In the genomic region with DNA sequence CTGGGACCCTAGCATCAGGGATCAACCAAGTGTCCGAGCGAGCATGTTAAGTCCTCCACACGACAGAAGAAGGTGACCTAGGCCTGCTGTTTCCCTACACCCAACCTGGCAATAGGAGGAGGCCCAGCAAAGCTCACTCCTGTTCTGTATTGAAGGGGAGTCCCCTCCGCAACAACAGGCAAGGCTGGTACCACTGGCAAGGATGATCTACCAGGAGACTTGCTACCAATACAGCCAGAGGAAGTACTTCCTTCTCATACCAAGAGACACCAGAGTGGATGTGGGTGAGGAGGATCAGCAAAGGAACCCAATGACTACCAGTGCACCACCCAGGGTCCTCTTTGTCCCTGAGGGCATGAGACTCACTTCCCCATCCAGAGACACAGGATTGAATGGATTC, we compare ENCODE assay signal across 22 cellular contexts. TPM values are rescaled to one million over a fixed set of nuclear protein-coding genes. Genes with fewer than 3 reads are reported as not detected.
DNase-seq lines count a peak whose midpoint lies in the region; ATAC-seq, FAIRE-seq and TF ChIP-seq lines count a peak whose summit lies in the region.
"Had no signal": no experiment of that assay in that cellular context is flagged by ENCODE, and none has a peak within 500 bp of the region (broad histone marks: within the 10 kb centered on the region; RNA-seq: fewer than 3 reads in every experiment).

No MANE protein-coding gene starts in this region.

- TF ChIP-seq POLR2A in GM12892 (IDR thresholded peaks at IDR 0.05; ENCODE audit: low read depth, low read length), result no peak

- peaks cover 4% of the 10 kb centered on the region for H3K36me3 Mint-ChIP-seq in effector memory CD8-positive, alpha-beta T cell (ENCODE audit: insufficient read depth)
- peaks cover 23% of the 10 kb centered on the region for H3K36me3 Mint-ChIP-seq in natural killer cell treated with Interleukin-12 subunit alpha and Interleukin-12 subunit beta and Interleukin-15 and Interleukin-18, amount 100 ng/mL, for 72 hours
- H3K36me3 Mint-ChIP-seq: CD4-positive, alpha-beta memory T cell had no signal

- no peak overlapping the region for H3K27ac Mint-ChIP-seq in effector memory CD8-positive, alpha-beta T cell
- H3K27ac Mint-ChIP-seq in natural killer cell treated with Interleukin-12 subunit alpha and Interleukin-12 subunit beta and Interleukin-15 and Interleukin-18, amount 100 ng/mL, for 72 hours, result peak overlapping the region; percentile 86 to 87

- H3K27me3 Mint-ChIP-seq in effector memory CD8-positive, alpha-beta T cell, result no peaks in the 10 kb centered on the region
- H3K27me3 Mint-ChIP-seq in natural killer cell treated with Interleukin-12 subunit alpha and Interleukin-12 subunit beta and Interleukin-15 and Interleukin-18, amount 100 ng/mL, for 72 hours, result no peaks in the 10 kb centered on the region

- DNase-seq in NK-92 treated with Interleukin-12 subunit alpha and Interleukin-12 subunit beta, amount 100 ng/mL, for 24 hours (lab: John Stamatoyannopoulos, UW), result peak; percentile 14
- DNase-seq in NK-92 (lab: John Stamatoyannopoulos, UW; ENCODE audit: unreplicated experiment), result no peak
- no peak for DNase-seq in GM12892 (ENCODE audit: insufficient read length)
- DNase-seq in effector memory CD8-positive, alpha-beta T cell, result no peak
- no peak for DNase-seq in natural killer cell treated with Interleukin-12 subunit alpha and Interleukin-12 subunit beta and Interleukin-15 and Interleukin-18, amount 100 ng/mL, for 72 hours (ENCODE audit: low spot score)
- no peak for DNase-seq in OCI-M2 (lab: John Stamatoyannopoulos, UW; ENCODE audit: unreplicated experiment)
- DNase-seq: CD4-positive, alpha-beta memory T cell; GDM1; MG63; NCI-H1048; NCI-H1417 treated with DMSO at 0.1 percent for 48 hours; NCI-H187; NCI-H2107; NCI-H446 treated with DMSO at 0.1 percent for 48 hours; NCI-H526 treated with DMSO at 0.1 percent for 48 hours; SIG-M5 had no signal

- no peaks in the 10 kb centered on the region for H3K9me3 Mint-ChIP-seq in effector memory CD8-positive, alpha-beta T cell
- H3K9me3 Mint-ChIP-seq in natural killer cell treated with Interleukin-12 subunit alpha and Interleukin-12 subunit beta and Interleukin-15 and Interleukin-18, amount 100 ng/mL, for 72 hours, result no peaks in the 10 kb centered on the region
- H3K9me3 Mint-ChIP-seq: CD4-positive, alpha-beta memory T cell had no signal

- FAIRE-seq in GM12892 (lab: Jason Lieb, UNC), result peak; percentile 68
- FAIRE-seq: H54 had no signal

- peaks cover 5 to 10% of the 10 kb centered on the region in 2 donors for H3K4me1 Mint-ChIP-seq in effector memory CD8-positive, alpha-beta T cell (ENCODE audit: low read depth in 2 of 2)
- H3K4me1 Mint-ChIP-seq in natural killer cell treated with Interleukin-12 subunit alpha and Interleukin-12 subunit beta and Interleukin-15 and Interleukin-18, amount 100 ng/mL, for 72 hours (ENCODE audit: low read depth in 2 of 2), result peaks cover 14 to 20% of the 10 kb centered on the region in 2 donors
- H3K4me1 Mint-ChIP-seq: CD4-positive, alpha-beta memory T cell had no signal

- peak overlapping the region; percentile 46 to 53 for H3K4me3 Mint-ChIP-seq in effector memory CD8-positive, alpha-beta T cell
- H3K4me3 Mint-ChIP-seq in natural killer cell treated with Interleukin-12 subunit alpha and Interleukin-12 subunit beta and Interleukin-15 and Interleukin-18, amount 100 ng/mL, for 72 hours, result peak overlapping the region; percentile 87
- H3K4me3 Mint-ChIP-seq: CD4-positive, alpha-beta memory T cell had no signal

- no peak for ATAC-seq in effector memory CD8-positive, alpha-beta T cell (replicated peaks)
- ATAC-seq in natural killer cell treated with Interleukin-12 subunit alpha and Interleukin-12 subunit beta and Interleukin-15 and Interleukin-18, amount 100 ng/mL, for 72 hours, result peak in 1 of 2 donors; percentile 74
- ATAC-seq in HG03378 (IDR thresholded peaks at IDR 0.05; ENCODE audit: unreplicated experiment) (no peak), GM19452 (IDR thresholded peaks at IDR 0.05; ENCODE audit: unreplicated experiment) (no peak)
- ATAC-seq: SK-N-SH treated with all-trans-retinoic acid at 6 μM for 48 hours had no signal

RNA-seq across cellular contexts. Expression of a gene that starts 4.9 kb away (rescaled TPM):
- polyA plus RNA-seq in GM12892 (2012; ENCODE audit: missing spikeins), result not detected
- total RNA-seq in natural killer cell treated with Interleukin-12 subunit alpha and Interleukin-12 subunit beta and Interleukin-15 and Interleukin-18, amount 100 ng/mL, for 72 hours, result 10 to 100 TPM; 52.9 to 63.9 TPM
- total RNA-seq: CD4-positive, alpha-beta memory T cell; Daoy; LHCN-M2 had no signal
- polyA plus RNA-seq: CD4-positive, alpha-beta memory T cell had no signal

RNA-seq across cellular contexts. Expression of a gene that starts 12.4 kb away (rescaled TPM):
- not detected for polyA plus RNA-seq in GM12892 (2012; ENCODE audit: missing spikeins)
- total RNA-seq in natural killer cell treated with Interleukin-12 subunit alpha and Interleukin-12 subunit beta and Interleukin-15 and Interleukin-18, amount 100 ng/mL, for 72 hours, result 10 to 100 TPM in 1 of 2 donors, 1 to 10 TPM in 1; 1.4 to 23.4 TPM
- total RNA-seq: CD4-positive, alpha-beta memory T cell had no signal
- polyA plus RNA-seq: CD4-positive, alpha-beta memory T cell had no signal

RNA-seq across cellular contexts. Expression of a gene that starts 27.8 kb away (rescaled TPM):
- not detected for polyA plus RNA-seq in GM12892 (2012; ENCODE audit: missing spikeins)
- 1 to 10 TPM; 7.9 to 9.6 TPM for total RNA-seq in natural killer cell treated with Interleukin-12 subunit alpha and Interleukin-12 subunit beta and Interleukin-15 and Interleukin-18, amount 100 ng/mL, for 72 hours
- total RNA-seq: CD4-positive, alpha-beta memory T cell; Daoy had no signal
- polyA plus RNA-seq: CD4-positive, alpha-beta memory T cell had no signal

RNA-seq across cellular contexts. Expression of a gene that starts 38.7 kb away (rescaled TPM):
- not detected for polyA plus RNA-seq in GM12892 (2012; ENCODE audit: missing spikeins)
- total RNA-seq in natural killer cell treated with Interleukin-12 subunit alpha and Interleukin-12 subunit beta and Interleukin-15 and Interleukin-18, amount 100 ng/mL, for 72 hours, result 10 to 100 TPM in 1 of 2 donors, 1 to 10 TPM in 1; 5.4 to 17.8 TPM
- total RNA-seq: CD4-positive, alpha-beta memory T cell; Daoy; LHCN-M2 had no signal
- polyA plus RNA-seq: CD4-positive, alpha-beta memory T cell had no signal

RNA-seq across cellular contexts. Expression of a gene that starts 57.5 kb away (rescaled TPM):
- polyA plus RNA-seq in GM12892 (2012; ENCODE audit: missing spikeins), result 4.3 TPM
- total RNA-seq in natural killer cell treated with Interleukin-12 subunit alpha and Interleukin-12 subunit beta and Interleukin-15 and Interleukin-18, amount 100 ng/mL, for 72 hours, result under 1 TPM; 0.33 to 0.45 TPM

Comparison
In these comparisons a context has a peak if more than half of its experiments do, and no peak if none do; other contexts are left out.
1. H3K27ac Mint-ChIP-seq: peak in natural killer cell treated with Interleukin-12 subunit alpha and Interleukin-12 subunit beta and Interleukin-15 and Interleukin-18, amount 100 ng/mL, for 72 hours (2 of 2); none in effector memory CD8-positive, alpha-beta T cell (0 of 2).